29 cellular contexts compared by ENCODE assay signal in genomic region chr17:33241390-33241789, GRCh38. TPM values are rescaled to one million over a fixed set of nuclear protein-coding genes. Genes with fewer than 3 reads are reported as not detected.
A peak's percentile ranks its signal among the peaks of the same experiment; 100 is the strongest.
DNase-seq lines count a peak whose midpoint lies in the region; ATAC-seq and TF ChIP-seq lines count a peak whose summit lies in the region.
"Had no signal": no experiment of that assay in that cellular context is flagged by ENCODE, and none has a peak within 500 bp of the region (broad histone marks: within the 10 kb centered on the region; RNA-seq: fewer than 3 reads in every experiment).

No MANE protein-coding gene starts in this region.

- H3K4me3 ChIP-seq in AG10803 (ENCODE audit: low read length) = no peak overlapping the region
- H3K4me3 ChIP-seq in Panc1 (ENCODE audit: low read depth in 2 of 2, low read length in 2 of 2) = no peak overlapping the region
- no peak overlapping the region for H3K4me3 ChIP-seq in testis
- H3K4me3 ChIP-seq in naive thymus-derived CD4-positive, alpha-beta T cell (ENCODE audit: low read length) = no peak overlapping the region
- H3K4me3 ChIP-seq: Peyer's patch, right lobe of liver, suprapubic skin had no signal

- H3K4me3 Mint-ChIP-seq in naive thymus-derived CD4-positive, alpha-beta T cell = no peak overlapping the region
- H3K4me3 Mint-ChIP-seq: activated CD4-positive, alpha-beta memory T cell treated with anti-CD3 and anti-CD28 coated beads for 36 hours; activated naive CD4-positive, alpha-beta T cell treated with anti-CD3 and anti-CD28 coated beads, Interleukin-2, amount 50 U/mL, for 24 hours; CD4-positive, alpha-beta T cell; IgD-negative memory B cell; T-helper 1 cell treated with Interleukin-12 subunit alpha and Interleukin-12 subunit beta and Interleukin-4 antibody, amounts not matched to agents 30 μg/mL and 1 μg/mL, for 36 hours had no signal

- DNase-seq in AG10803 (ENCODE audit: low read depth) = peak; percentile 40
- no peak for DNase-seq in Panc1 (ENCODE audit: low read depth, low spot score)
- peak; percentile 1 for DNase-seq in dermis blood vessel endothelial cell
- DNase-seq in kidney glomerular epithelial cell (lab: John Stamatoyannopoulos, UW) = peak; percentile 21
- DNase-seq in testis = no peak
- DNase-seq in naive thymus-derived CD4-positive, alpha-beta T cell = no peak
- DNase-seq in activated CD4-positive, CD25-positive, alpha-beta regulatory T cell (lab: John Stamatoyannopoulos, UW) = no peak
- no peak for DNase-seq in COLO668 (lab: John Stamatoyannopoulos, UW; ENCODE audit: unreplicated experiment)
- DNase-seq: activated CD4-positive, alpha-beta memory T cell treated with anti-CD3 and anti-CD28 coated beads for 36 hours; activated CD8-positive, alpha-beta memory T cell treated with anti-CD3 and anti-CD28 coated beads, Interleukin-2, amount 50 U/mL, for 4 hours; caudate nucleus; CD4-positive, alpha-beta T cell; left colon; mesenchymal stem cell; NCI-H1105; NCI-H187 treated with DMSO at 0.1 percent for 48 hours; NCI-H526; Peyer's patch; right lobe of liver; stimulated activated CD4-positive, alpha-beta T cell treated with anti-CD3 and anti-CD28 coated beads, Interleukin-12 subunit alpha, Interleukin-12 subunit beta, amount 100 ng/mL, for 4 hours; stimulated activated naive CD4-positive, alpha-beta T cell had no signal

- no TSS peak for BruUV-seq in Panc1 (replicated peaks; lab: Mats Ljungman, UMichigan)

- in situ Hi-C loops in Panc1 (cut with HindIII; ENCODE audit: low pct_unique_long_range_greater_than_20kb, low sequenced_read_pairs) = no loop called here

- H3K36me3 Mint-ChIP-seq in naive thymus-derived CD4-positive, alpha-beta T cell = no peaks in the 10 kb centered on the region
- H3K36me3 Mint-ChIP-seq: activated CD4-positive, alpha-beta memory T cell treated with anti-CD3 and anti-CD28 coated beads for 36 hours; activated naive CD4-positive, alpha-beta T cell treated with anti-CD3 and anti-CD28 coated beads, Interleukin-2, amount 50 U/mL, for 24 hours; IgD-negative memory B cell had no signal

- H3K4me1 Mint-ChIP-seq in naive thymus-derived CD4-positive, alpha-beta T cell = no peaks in the 10 kb centered on the region
- H3K4me1 Mint-ChIP-seq: activated naive CD4-positive, alpha-beta T cell treated with anti-CD3 and anti-CD28 coated beads, Interleukin-2, amount 50 U/mL, for 24 hours; IgD-negative memory B cell had no signal

- no peak for TF ChIP-seq CTCF in AG10803 (conservative IDR thresholded peaks at IDR 0.05; ENCODE audit: low read length)
- no peak for TF ChIP-seq CTCF in Panc1 (IDR thresholded peaks at IDR 0.05)
- no peak for TF ChIP-seq CTCF in testis (IDR thresholded peaks at IDR 0.05)

- H3K27me3 Mint-ChIP-seq in naive thymus-derived CD4-positive, alpha-beta T cell = peaks cover 0 to 41% (median 11%) of the 10 kb centered on the region in 5 donors

- peaks cover 8% of the 10 kb centered on the region for H3K4me1 ChIP-seq in Panc1 (ENCODE audit: control insufficient read depth, insufficient read depth, low read length)
- no peaks in the 10 kb centered on the region for H3K4me1 ChIP-seq in testis
- no peaks in the 10 kb centered on the region for H3K4me1 ChIP-seq in naive thymus-derived CD4-positive, alpha-beta T cell (ENCODE audit: control insufficient read depth in 2 of 2, insufficient read depth in 2 of 2, low read length in 2 of 2)
- H3K4me1 ChIP-seq: Peyer's patch, right lobe of liver, suprapubic skin had no signal

- intact Hi-C loops in Panc1 (cut with micrococcal nuclease; ENCODE audit: unreplicated experiment) (no loop called here), testis (cut with DNase I; ENCODE audit: low total_unique reads) (no loop called here)
- intact Hi-C loops in naive thymus-derived CD4-positive, alpha-beta T cell (cut with micrococcal nuclease) = no loop called here

- CTCF ChIA-PET in Panc1 (lab: Charles Lee) = no interaction called here
- CTCF ChIA-PET in naive thymus-derived CD4-positive, alpha-beta T cell (lab: Charles Lee) = no interaction called here

- H3K27me3 ChIP-seq in Panc1 (ENCODE audit: control insufficient read depth, insufficient read depth, low read length) = no peaks in the 10 kb centered on the region
- no peaks in the 10 kb centered on the region for H3K27me3 ChIP-seq in testis
- H3K27me3 ChIP-seq in naive thymus-derived CD4-positive, alpha-beta T cell (ENCODE audit: control insufficient read depth in 2 of 2, insufficient read depth in 2 of 2, low read length in 2 of 2) = no peaks in the 10 kb centered on the region
- H3K27me3 ChIP-seq: Peyer's patch, right lobe of liver had no signal

- no peaks in the 10 kb centered on the region for H3K9me3 ChIP-seq in Panc1 (ENCODE audit: control insufficient read depth, insufficient read depth, low read depth, low read length)
- no peaks in the 10 kb centered on the region for H3K9me3 ChIP-seq in testis
- no peaks in the 10 kb centered on the region for H3K9me3 ChIP-seq in naive thymus-derived CD4-positive, alpha-beta T cell (ENCODE audit: control insufficient read depth in 2 of 3, low read length in 3 of 3)
- H3K9me3 ChIP-seq: Peyer's patch, right lobe of liver, suprapubic skin had no signal

- ATAC-seq in Panc1 = peak; percentile 55
- ATAC-seq in naive thymus-derived CD4-positive, alpha-beta T cell = no peak
- ATAC-seq: activated CD4-positive, CD25-positive, alpha-beta regulatory T cell treated with anti-CD3 and anti-CD28 coated beads, Interleukin-2, amount 50 U/mL, for 24 hours; left colon; right lobe of liver had no signal

- no peak overlapping the region for H3K27ac Mint-ChIP-seq in naive thymus-derived CD4-positive, alpha-beta T cell
- H3K27ac Mint-ChIP-seq: activated CD4-positive, alpha-beta memory T cell treated with anti-CD3 and anti-CD28 coated beads for 36 hours; activated naive CD4-positive, alpha-beta T cell treated with anti-CD3 and anti-CD28 coated beads, Interleukin-2, amount 50 U/mL, for 24 hours; CD4-positive, alpha-beta T cell; IgD-negative memory B cell; progenitor cell of endocrine pancreas; T-helper 1 cell treated with Interleukin-12 subunit alpha and Interleukin-12 subunit beta and Interleukin-4 antibody, amounts not matched to agents 30 μg/mL and 1 μg/mL, for 36 hours had no signal

- no peak overlapping the region; the same call in 1 of the 2 replicates for H3K27ac ChIP-seq in Panc1 (ENCODE audit: low read length)
- no peak overlapping the region for H3K27ac ChIP-seq in testis
- no peak overlapping the region for H3K27ac ChIP-seq in naive thymus-derived CD4-positive, alpha-beta T cell (ENCODE audit: low read depth, low read length)
- H3K27ac ChIP-seq: Peyer's patch, right lobe of liver, suprapubic skin had no signal

- H3K9me3 Mint-ChIP-seq in naive thymus-derived CD4-positive, alpha-beta T cell = peaks cover 0 to 2% (median 0%) of the 10 kb centered on the region in 11 donors
- H3K9me3 Mint-ChIP-seq: activated CD4-positive, alpha-beta memory T cell treated with anti-CD3 and anti-CD28 coated beads for 36 hours; activated naive CD4-positive, alpha-beta T cell treated with anti-CD3 and anti-CD28 coated beads, Interleukin-2, amount 50 U/mL, for 24 hours; CD4-positive, alpha-beta T cell; T-helper 1 cell treated with Interleukin-12 subunit alpha and Interleukin-12 subunit beta and Interleukin-4 antibody, amounts not matched to agents 30 μg/mL and 1 μg/mL, for 36 hours had no signal

- no peaks in the 10 kb centered on the region for H3K36me3 ChIP-seq in Panc1 (ENCODE audit: control insufficient read depth, insufficient read depth, low read length)
- no peaks in the 10 kb centered on the region for H3K36me3 ChIP-seq in testis (ENCODE audit: low read depth, missing control alignments)
- no peaks in the 10 kb centered on the region for H3K36me3 ChIP-seq in naive thymus-derived CD4-positive, alpha-beta T cell (ENCODE audit: control insufficient read depth in 2 of 3, insufficient read depth in 3 of 3, low read length in 3 of 3)
- H3K36me3 ChIP-seq: Peyer's patch, right lobe of liver, suprapubic skin had no signal

- POLR2A ChIA-PET in Panc1 (lab: Charles Lee) = no interaction called here
- POLR2A ChIA-PET in naive thymus-derived CD4-positive, alpha-beta T cell (lab: Charles Lee) = no interaction called here

- no peak for TF ChIP-seq POLR2A in testis (IDR thresholded peaks at IDR 0.05)

RNA-seq across cellular contexts. Expression of gene ASIC2, which starts 51.7 kb away (rescaled TPM):
- 4.1 TPM for total RNA-seq in Panc1 (2021; ENCODE audit: unreplicated experiment)
- polyA plus RNA-seq in Panc1 (2012; ENCODE audit: insufficient read length) = 2.4 TPM
- 0.17 TPM in 1 of 2 replicates, not detected in the other for total RNA-seq in dermis blood vessel endothelial cell
- 1 to 10 TPM in 1 of 2 donors, under 1 TPM in 1; 0.81 to 1.0 TPM for total RNA-seq in testis
- 0.73 TPM for polyA plus RNA-seq in testis (ENCODE audit: insufficient read depth, low read depth, low replicate concordance)
- not detected for total RNA-seq in naive thymus-derived CD4-positive, alpha-beta T cell
- polyA plus RNA-seq in naive thymus-derived CD4-positive, alpha-beta T cell = not detected
- total RNA-seq: activated CD4-positive, alpha-beta memory T cell treated with anti-CD3 and anti-CD28 coated beads for 36 hours; CD4-positive, alpha-beta T cell; H4; suprapubic skin; ureter had no signal
- polyA plus RNA-seq: IgD-negative memory B cell had no signal

Comparison
In these comparisons a context has a peak if more than half of its experiments do, and no peak if none do; other contexts are left out.
1. DNase-seq: peak in AG10803 (single experiment), dermis blood vessel endothelial cell (single experiment) and kidney glomerular epithelial cell (single experiment); none in Panc1 (single experiment), testis (single experiment), naive thymus-derived CD4-positive, alpha-beta T cell (0 of 9), activated CD4-positive, CD25-positive, alpha-beta regulatory T cell (0 of 4) and COLO668 (single experiment).